20 cellular contexts compared by ENCODE assay signal in genomic region chr14:41146391-41146790, GRCh38.
"Had no signal": no experiment of that assay in that cellular context is flagged by ENCODE, and none has a peak within 500 bp of the region (broad histone marks: within the 10 kb centered on the region; RNA-seq: fewer than 3 reads in every experiment).

No MANE protein-coding gene starts in this region.

- H3K4me3 Mint-ChIP-seq: natural killer cell treated with Interleukin-12 subunit alpha and Interleukin-12 subunit beta and Interleukin-15 and Interleukin-18, amount 100 ng/mL, for 72 hours had no signal

- H3K36me3 Mint-ChIP-seq: natural killer cell treated with Interleukin-12 subunit alpha and Interleukin-12 subunit beta and Interleukin-15 and Interleukin-18, amount 100 ng/mL, for 72 hours had no signal

- H3K27ac Mint-ChIP-seq: natural killer cell treated with Interleukin-12 subunit alpha and Interleukin-12 subunit beta and Interleukin-15 and Interleukin-18, amount 100 ng/mL, for 72 hours; progenitor cell of endocrine pancreas had no signal

- H3K27ac ChIP-seq: gastrocnemius medialis, pancreas, suprapubic skin, thyroid gland, upper lobe of left lung, vagina had no signal

- H3K27me3 Mint-ChIP-seq: natural killer cell treated with Interleukin-12 subunit alpha and Interleukin-12 subunit beta and Interleukin-15 and Interleukin-18, amount 100 ng/mL, for 72 hours; progenitor cell of endocrine pancreas had no signal

- H3K27me3 ChIP-seq: gastrocnemius medialis, pancreas, suprapubic skin, thyroid gland, upper lobe of left lung, vagina had no signal

- H3K4me3 ChIP-seq: gastrocnemius medialis, pancreas, suprapubic skin, thyroid gland, upper lobe of left lung, vagina had no signal

- H3K4me1 ChIP-seq: gastrocnemius medialis, pancreas, suprapubic skin, thyroid gland, upper lobe of left lung, vagina had no signal

- H3K36me3 ChIP-seq: gastrocnemius medialis, pancreas, suprapubic skin, thyroid gland, upper lobe of left lung, vagina had no signal

- DNase-seq: effector memory CD4-positive, alpha-beta T cell; gastrocnemius medialis; glutamatergic neuron; kidney glomerular epithelial cell; mammary epithelial cell; midbrain; occipital lobe; pancreas; right cardiac atrium; small intestine; stimulated activated CD4-positive, alpha-beta T cell treated with anti-CD3 and anti-CD28 coated beads, Interleukin-12 subunit alpha, Interleukin-12 subunit beta, amount 100 ng/mL, for 4 hours; stimulated activated naive CD4-positive, alpha-beta T cell treated with Interleukin-2 at 50 U/mL for 16 hours; thyroid gland; upper lobe of left lung had no signal

- H3K9me3 ChIP-seq: gastrocnemius medialis, pancreas, suprapubic skin, thyroid gland, upper lobe of left lung, vagina had no signal

- ATAC-seq: esophagus mucosa; gastrocnemius medialis; left lobe of liver; natural killer cell treated with Interleukin-12 subunit alpha and Interleukin-12 subunit beta and Interleukin-15 and Interleukin-18, amount 100 ng/mL, for 72 hours; pancreas; right cardiac atrium had no signal
